ENCODE assay signal across 9 cellular contexts in the genomic region with DNA sequence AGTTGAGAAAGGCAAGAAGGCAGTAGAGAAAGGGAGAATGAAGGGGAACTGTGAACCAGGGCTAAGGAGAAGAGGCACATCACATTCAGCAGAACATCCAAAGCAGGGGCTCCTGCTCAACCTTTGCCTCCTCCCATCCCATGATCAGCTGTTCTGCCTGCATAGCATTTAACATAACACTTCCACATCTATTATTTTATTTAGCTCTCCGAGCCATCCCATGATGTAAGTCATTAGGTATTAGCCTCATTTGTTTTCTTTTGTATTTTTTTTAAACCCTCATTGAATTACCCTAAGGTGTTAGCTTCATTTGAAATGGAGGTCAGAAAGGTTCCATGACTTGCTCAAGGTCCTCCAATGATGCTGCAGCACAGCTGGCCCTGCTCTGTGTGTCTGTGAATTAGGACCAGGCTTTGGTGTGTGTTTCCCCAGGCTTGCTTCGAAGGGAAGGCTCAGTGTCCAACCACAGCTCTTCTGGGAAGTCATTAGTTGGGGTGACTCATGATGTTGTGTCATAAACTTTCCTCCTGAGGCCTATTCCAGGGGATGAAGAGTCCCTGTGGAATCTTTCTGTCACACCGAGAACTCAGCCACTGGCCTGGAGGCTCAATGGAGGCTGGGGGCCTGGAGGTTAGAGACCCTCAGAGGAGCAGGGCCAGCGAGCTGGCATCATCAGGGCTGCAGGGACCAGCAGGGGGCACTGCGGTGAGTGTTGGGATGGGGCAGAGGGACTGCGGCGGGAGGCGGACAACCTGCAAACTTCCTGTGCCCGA. TPM values are rescaled to one million over a fixed set of nuclear protein-coding genes. Genes with fewer than 3 reads are reported as not detected.
DNase-seq lines count a peak whose midpoint lies in the region; ATAC-seq and TF ChIP-seq lines count a peak whose summit lies in the region.
"Had no signal": no experiment of that assay in that cellular context is flagged by ENCODE, and none has a peak within 500 bp of the region (broad histone marks: within the 10 kb centered on the region; RNA-seq: fewer than 3 reads in every experiment).

No MANE protein-coding gene starts in this region.

- H3K27me3 ChIP-seq in PC-9 (ENCODE audit: insufficient read depth, low read depth) = no peaks in the 10 kb centered on the region

- peak overlapping the region; percentile 13 for H3K27ac Mint-ChIP-seq in stimulated activated effector memory CD8-positive, alpha-beta T cell treated with anti-CD3 and anti-CD28 coated beads, Interleukin-12 subunit alpha, Interleukin-12 subunit beta, amount 100 ng/mL, for 72 hours
- H3K27ac Mint-ChIP-seq in immature natural killer cell = no peak overlapping the region

- no peaks in the 10 kb centered on the region for H3K36me3 Mint-ChIP-seq in stimulated activated effector memory CD8-positive, alpha-beta T cell treated with anti-CD3 and anti-CD28 coated beads, Interleukin-12 subunit alpha, Interleukin-12 subunit beta, amount 100 ng/mL, for 72 hours
- no peaks in the 10 kb centered on the region for H3K36me3 Mint-ChIP-seq in immature natural killer cell

- H3K9me2 ChIP-seq in PC-9 (ENCODE audit: insufficient read depth) = no peaks in the 10 kb centered on the region

- peaks cover 16% of the 10 kb centered on the region for H3K4me1 Mint-ChIP-seq in stimulated activated effector memory CD8-positive, alpha-beta T cell treated with anti-CD3 and anti-CD28 coated beads, Interleukin-12 subunit alpha, Interleukin-12 subunit beta, amount 100 ng/mL, for 72 hours
- peaks cover 0 to 1% of the 10 kb centered on the region in 2 donors for H3K4me1 Mint-ChIP-seq in immature natural killer cell

- TF ChIP-seq CTCF in PC-9 (conservative IDR thresholded peaks at IDR 0.05) = peak; percentile 41

- peak; percentile 23 for DNase-seq in activated CD8-positive, alpha-beta memory T cell treated with anti-CD3 and anti-CD28 coated beads, Interleukin-2, amount 50 U/mL, for 4 hours
- DNase-seq in activated CD8-positive, alpha-beta memory T cell treated with anti-CD3 and anti-CD28 coated beads for 24 hours = no peak
- peak; percentile 66 to 93 for DNase-seq in PC-9
- peak; percentile 92 for DNase-seq in fibroblast of gingiva (ENCODE audit: low read depth)
- DNase-seq in stimulated activated effector memory CD8-positive, alpha-beta T cell treated with anti-CD3 and anti-CD28 coated beads, Interleukin-12 subunit alpha, Interleukin-12 subunit beta, amount 100 ng/mL, for 72 hours (ENCODE audit: low spot score in 2 of 2) = no peak
- DNase-seq in NCI-H2171 (lab: John Stamatoyannopoulos, UW) = no peak
- no peak for DNase-seq in immature natural killer cell

- no peaks in the 10 kb centered on the region for H3K79me2 ChIP-seq in PC-9 (ENCODE audit: low read depth)

- POLR2A ChIA-PET in PC-9 (lab: Charles Lee; ENCODE audit: unreplicated experiment) = interaction anchor here (0.5 to 0.7 kb wide), 3 partner anchors 46 to 562 kb away, joined by 4 to 5 read pairs (median 4); no protein-coding TSS in a partner anchor

- peak overlapping the region; percentile 46 for H3K27ac ChIP-seq in PC-9

- peak; percentile 37 for ATAC-seq in stimulated activated effector memory CD8-positive, alpha-beta T cell treated with anti-CD3 and anti-CD28 coated beads, Interleukin-12 subunit alpha, Interleukin-12 subunit beta, amount 100 ng/mL, for 72 hours
- no peak for ATAC-seq in GM19035 (IDR thresholded peaks at IDR 0.05; ENCODE audit: unreplicated experiment)

- no peaks in the 10 kb centered on the region for H3K36me3 ChIP-seq in PC-9 (ENCODE audit: low read depth)

- peak overlapping the region; percentile 1; the same call in 1 of the 2 replicates for H3K4me2 ChIP-seq in PC-9

- CTCF ChIA-PET in PC-9 (lab: Charles Lee) = interaction anchor here (0.8 to 1.3 kb wide), 4 partner anchors 9 to 46 kb away, joined by 3 to 4 read pairs (median 3); no protein-coding TSS in a partner anchor

- peaks cover 2 to 4% (median 4%) of the 10 kb centered on the region in 3 donors for H3K27me3 Mint-ChIP-seq in immature natural killer cell (ENCODE audit: low read depth in 3 of 3)

- H2AFZ ChIP-seq in PC-9 = no peak overlapping the region

- H3K4me3 Mint-ChIP-seq in stimulated activated effector memory CD8-positive, alpha-beta T cell treated with anti-CD3 and anti-CD28 coated beads, Interleukin-12 subunit alpha, Interleukin-12 subunit beta, amount 100 ng/mL, for 72 hours = no peak overlapping the region
- no peak overlapping the region for H3K4me3 Mint-ChIP-seq in immature natural killer cell

- no peaks in the 10 kb centered on the region for H3K9me3 ChIP-seq in PC-9 (ENCODE audit: insufficient read depth, low read depth)

- no peaks in the 10 kb centered on the region for H4K20me1 ChIP-seq in PC-9 (ENCODE audit: insufficient read depth)

- H3K9me3 Mint-ChIP-seq in stimulated activated effector memory CD8-positive, alpha-beta T cell treated with anti-CD3 and anti-CD28 coated beads, Interleukin-12 subunit alpha, Interleukin-12 subunit beta, amount 100 ng/mL, for 72 hours = no peaks in the 10 kb centered on the region
- peaks cover 0 to 2% (median 0%) of the 10 kb centered on the region in 6 donors for H3K9me3 Mint-ChIP-seq in immature natural killer cell

- TSS peak; percentile 78 for BruUV-seq in PC-9 (replicated peaks; lab: Mats Ljungman, UMichigan)

- peaks cover 14% of the 10 kb centered on the region for H3F3A ChIP-seq in PC-9 (ENCODE audit: insufficient read depth, low read depth)

- peaks cover 20% of the 10 kb centered on the region for H3K4me1 ChIP-seq in PC-9 (replicated peaks; ENCODE audit: insufficient read depth)

- intact Hi-C loops in PC-9 (cut with micrococcal nuclease; ENCODE audit: unreplicated experiment) = no loop called here

- H3K4me3 ChIP-seq in PC-9 = no peak overlapping the region

RNA-seq across cellular contexts. Expression of a gene that starts 16.5 kb away (rescaled TPM):
- total RNA-seq in PC-9 (2021) = 0.05 and 0.09 TPM in 2 replicates
- not detected for polyA plus RNA-seq in immature natural killer cell
- total RNA-seq: T-helper 2 cell treated with Interferon-gamma antibody and Interleukin-4, amounts not matched to agents 100 ng/mL and 5 ng/mL, for 36 hours had no signal

RNA-seq across cellular contexts. Expression of a gene that starts 34.1 kb away (rescaled TPM):
- 224 and 236 TPM in 2 replicates for total RNA-seq in PC-9 (2021)
- polyA plus RNA-seq in immature natural killer cell = 100 to 1,000 TPM in 1 of 3 donors, 10 to 100 TPM in 2; 48.2 to 126 (median 77.8) TPM

Comparison
In these comparisons a context has a peak if more than half of its experiments do, and no peak if none do; other contexts are left out.
1. DNase-seq: peak in activated CD8-positive, alpha-beta memory T cell treated with anti-CD3 and anti-CD28 coated beads, Interleukin-2, amount 50 U/mL, for 4 hours (single experiment), PC-9 (2 of 2) and fibroblast of gingiva (single experiment); none in activated CD8-positive, alpha-beta memory T cell treated with anti-CD3 and anti-CD28 coated beads for 24 hours (single experiment), stimulated activated effector memory CD8-positive, alpha-beta T cell treated with anti-CD3 and anti-CD28 coated beads, Interleukin-12 subunit alpha, Interleukin-12 subunit beta, amount 100 ng/mL, for 72 hours (0 of 2), NCI-H2171 (single experiment) and immature natural killer cell (0 of 3).